8 cellular contexts compared by ENCODE assay signal in the genomic region with DNA sequence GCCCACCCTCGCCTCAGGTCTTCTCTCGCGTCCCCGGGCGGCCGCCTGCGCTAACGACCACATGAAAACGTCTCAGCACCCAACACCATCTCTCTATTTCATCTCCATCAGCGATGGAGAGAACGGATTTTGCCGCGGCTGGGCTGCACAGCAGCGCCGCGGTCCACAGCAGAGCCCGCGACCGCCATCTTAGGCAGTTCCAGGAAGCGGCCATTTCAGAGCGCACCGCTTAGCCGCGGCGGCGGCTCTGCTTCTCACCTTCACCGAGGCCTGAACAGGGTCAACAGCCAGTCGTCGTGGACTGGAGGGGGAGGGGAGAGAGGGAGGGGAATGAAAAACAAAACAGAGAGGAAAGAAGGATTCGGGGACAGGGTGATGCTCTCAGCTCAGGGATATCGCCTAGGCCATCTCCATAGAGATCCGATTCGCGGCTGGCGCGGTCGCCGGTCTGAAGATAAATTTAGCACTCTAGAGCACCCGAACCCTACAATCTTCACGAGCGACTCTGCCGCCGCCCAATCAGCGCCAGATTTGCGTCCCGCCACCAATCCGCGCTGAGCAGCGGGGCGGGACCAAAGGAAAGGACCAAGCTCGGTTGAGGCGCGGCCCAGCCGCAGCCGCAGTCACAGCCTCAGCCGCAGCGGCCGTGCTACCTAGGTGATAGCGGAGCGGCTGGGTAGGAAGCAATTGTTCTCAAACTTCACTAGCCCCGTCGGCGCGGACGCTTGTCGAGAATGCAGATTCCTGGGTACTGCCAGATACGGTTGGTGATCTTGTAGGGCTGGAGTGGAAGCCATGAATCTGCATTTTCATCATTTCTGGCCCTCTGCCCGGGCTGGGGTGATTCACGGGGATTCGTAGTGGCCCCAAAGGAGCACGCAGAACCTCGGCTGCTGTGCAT. TPM values are rescaled to one million over a fixed set of nuclear protein-coding genes. Genes with fewer than 3 reads are reported as not detected.
A peak's percentile ranks its signal among the peaks of the same experiment; 100 is the strongest.
DNase-seq lines count a peak whose midpoint lies in the region; ATAC-seq, FAIRE-seq and TF ChIP-seq lines count a peak whose summit lies in the region.

A gene (minus strand): TSS at position 450 of the 901 bp plus-strand sequence. CDS start 3,108 bp downstream, outside the sequence.

- peak; percentile 93 for ATAC-seq in GM21526 (IDR thresholded peaks at IDR 0.05; ENCODE audit: low FRiP score, unreplicated experiment)

- peak within 1 kb of the TSS; percentile 85 for H3K4me3 ChIP-seq in OCI-LY7 (ENCODE audit: low read depth, low read length, poor library complexity, severe bottlenecking)
- H3K4me3 ChIP-seq in endothelial cell of umbilical vein (replicated peaks in 1 of 3; ENCODE audit: insufficient read depth in 1 of 3, low read depth in 1 of 3, low read length in 3 of 3) = peak within 1 kb of the TSS; percentile 63 to 100 (median 94)

- H3K9me3 ChIP-seq in OCI-LY7 (ENCODE audit: low read length) (no peaks in the 10 kb centered on the region), endothelial cell of umbilical vein (replicated peaks; ENCODE audit: control insufficient read depth, insufficient read depth, low read length) (no peaks in the 10 kb centered on the region)

- H4K20me1 ChIP-seq in OCI-LY7 (ENCODE audit: insufficient read depth, low read length) = no peaks in the 10 kb centered on the region; the same call in 1 of the 2 replicates
- H4K20me1 ChIP-seq in endothelial cell of umbilical vein (replicated peaks; ENCODE audit: control insufficient read depth, extremely low read depth, insufficient read depth, low read length) = no peaks in the 10 kb centered on the region

- TF ChIP-seq CTCF in OCI-LY7 (conservative IDR thresholded peaks at IDR 0.05; ENCODE audit: low read length) = peak; percentile 42; the same call in 1 of the 2 replicates
- peak in 1 of 2 donors; percentile 4 for TF ChIP-seq CTCF in endothelial cell of umbilical vein (IDR thresholded peaks at IDR 0.05; ENCODE audit: extremely low read depth in 1 of 2, insufficient read depth in 1 of 2, low read depth in 1 of 2, low read length in 2 of 2)

- H3K36me3 ChIP-seq in OCI-LY7 (ENCODE audit: insufficient read depth, low read length) = peaks cover 35% of the 10 kb centered on the region
- H3K36me3 ChIP-seq in endothelial cell of umbilical vein (ENCODE audit: control insufficient read depth in 2 of 2, extremely low read depth in 1 of 2, insufficient read depth in 2 of 2, low read length in 2 of 2) = peaks cover 5 to 14% of the 10 kb centered on the region in 2 experiments

- DNase-seq in DMS 273 (lab: John Stamatoyannopoulos, UW; ENCODE audit: unreplicated experiment) = peak; percentile 98
- DNase-seq in HuH-7.5 (ENCODE audit: low spot score) = peak; percentile 63
- DNase-seq in OCI-LY7 (ENCODE audit: low spot score) = peak; percentile 97
- peak; percentile 90 for DNase-seq in activated T-cell treated with anti-CD3 and anti-CD28 coated beads for 1 hour (ENCODE audit: low read depth)
- DNase-seq in endothelial cell of umbilical vein (ENCODE audit: low read depth, low spot score) = peak; percentile 99
- peak; percentile 99 for DNase-seq in middle frontal gyrus (ENCODE audit: extremely low spot score, low spot score)
- DNase-seq in stimulated activated CD8-positive, alpha-beta memory T cell treated with anti-CD3 and anti-CD28 coated beads, Interleukin-2, amount 100 ng/mL, for 48 hours (ENCODE audit: low read depth in 2 of 2) = peak; percentile 92 to 93

- no peaks in the 10 kb centered on the region for H3K9me2 ChIP-seq in OCI-LY7 (ENCODE audit: insufficient read depth, low read length)

- H3K4me2 ChIP-seq in OCI-LY7 (ENCODE audit: low read length) (peak within 1 kb of the TSS; percentile 93), endothelial cell of umbilical vein (ENCODE audit: insufficient read depth, low read length) (peak within 1 kb of the TSS; percentile 98)

- CTCF ChIA-PET in OCI-LY7 (lab: Charles Lee; ENCODE audit: unreplicated experiment) = interaction anchor here (1.0 to 1.5 kb wide), 2 partner anchors 9 to 50 kb away, joined by 3 to 6 read pairs; a partner anchor contains a TSS
- CTCF ChIA-PET in endothelial cell of umbilical vein (lab: Charles Lee) = interaction anchor here (0.6 to 3.1 kb wide), 13 partner anchors 20 to 170 kb away, joined by 3 to 18 read pairs (median 8); a partner anchor contains a TSS

- H3K4me1 ChIP-seq in OCI-LY7 (ENCODE audit: insufficient read depth, low read length, poor library complexity, severe bottlenecking) = peaks cover 22% of the 10 kb centered on the region
- H3K4me1 ChIP-seq in endothelial cell of umbilical vein (ENCODE audit: control insufficient read depth, extremely low read depth, insufficient read depth, low read length) = peaks cover 8% of the 10 kb centered on the region

- FAIRE-seq in endothelial cell of umbilical vein (lab: Jason Lieb, UNC) = peak; percentile 59

- peak within 1 kb of the TSS; percentile 81 for H3K27ac ChIP-seq in OCI-LY7 (ENCODE audit: low read depth, low read length, poor library complexity, severe bottlenecking)
- H3K27ac ChIP-seq in endothelial cell of umbilical vein (ENCODE audit: insufficient read depth, low read depth, low read length) = peak within 1 kb of the TSS; percentile 80

- dilution Hi-C loops in endothelial cell of umbilical vein (cut with MboI; ENCODE audit: extremely low pct_ligation_motif_present, low sequenced_read_pairs) = no loop called here

- peaks cover 53% of the 10 kb centered on the region for H3K79me2 ChIP-seq in OCI-LY7 (ENCODE audit: insufficient read depth, low read depth, low read length)
- H3K79me2 ChIP-seq in endothelial cell of umbilical vein (ENCODE audit: control insufficient read depth, insufficient read depth, low read length) = peaks cover 43% of the 10 kb centered on the region

- peak within 1 kb of the TSS; percentile 85 for H2AFZ ChIP-seq in OCI-LY7 (ENCODE audit: low read length)
- H2AFZ ChIP-seq in endothelial cell of umbilical vein (ENCODE audit: low read depth, low read length) = peak within 1 kb of the TSS; percentile 46

- intact Hi-C loops in OCI-LY7 (cut with micrococcal nuclease; ENCODE audit: unreplicated experiment) = loop anchor here (1.0 to 10.0 kb wide), 4 partner anchors 50 to 984 kb away; a partner anchor contains a TSS
- intact Hi-C loops in endothelial cell of umbilical vein (cut with micrococcal nuclease) = loop anchor here (1.0 to 2.0 kb wide), 5 partner anchors 21 to 167 kb away; no protein-coding TSS in a partner anchor

- H3K9me1 ChIP-seq in endothelial cell of umbilical vein (replicated peaks; ENCODE audit: control insufficient read depth, extremely low read depth, insufficient read depth, low read length) = no peaks in the 10 kb centered on the region

- no TSS peak for BruUV-seq in OCI-LY7 (replicated peaks; lab: Mats Ljungman, UMichigan)
- TSS peak; percentile 51 for BruUV-seq in endothelial cell of umbilical vein (replicated peaks; lab: Mats Ljungman, UMichigan)

- H3K9ac ChIP-seq in endothelial cell of umbilical vein (replicated peaks; ENCODE audit: extremely low read depth, insufficient read depth, low read length) = peak within 1 kb of the TSS; percentile 92

- H3K27me3 ChIP-seq in endothelial cell of umbilical vein (ENCODE audit: control insufficient read depth in 2 of 2, insufficient read depth in 2 of 2, low read length in 2 of 2) = no peaks in the 10 kb centered on the region

- peak; percentile 96 for TF ChIP-seq POLR2A in endothelial cell of umbilical vein (IDR thresholded peaks at IDR 0.05; ENCODE audit: low read depth, low read length)

- POLR2A ChIA-PET in OCI-LY7 (lab: Charles Lee) (interaction anchor here (0.6 to 5.7 kb wide), 15 partner anchors 13 to 401 kb away, joined by 3 to 63 read pairs (median 3); a partner anchor contains a TSS), endothelial cell of umbilical vein (lab: Charles Lee) (interaction anchor here (0.9 to 3.3 kb wide), 7 partner anchors 9 to 199 kb away, joined by 3 to 90 read pairs (median 5); a partner anchor contains a TSS)

TF ChIP-seq in endothelial cell of umbilical vein, 7 proteins besides CTCF, POLR2A, EP300 and RAD21:
- TF ChIP-seq JUN (IDR thresholded peaks at IDR 0.05; ENCODE audit: borderline replicate concordance, insufficient read depth, insufficient read length, low read depth) (no peak), MYC (IDR thresholded peaks at IDR 0.05; ENCODE audit: low read depth, low read length) (no peak), EZH2 (IDR thresholded peaks at IDR 0.05; ENCODE audit: borderline replicate concordance, low read depth, low read length, severe bottlenecking) (no peak), POLR2AphosphoS5 (IDR thresholded peaks at IDR 0.05; ENCODE audit: insufficient read depth, low read depth, low read length) (peak; percentile 84), GATA2 (IDR thresholded peaks at IDR 0.05; ENCODE audit: insufficient read depth, insufficient read length, low read depth, low read length) (peak; percentile 55), FOS (IDR thresholded peaks at IDR 0.05; ENCODE audit: borderline replicate concordance, insufficient read depth, low read length) (peak; percentile 60)
- TF ChIP-seq, protein P1, sequence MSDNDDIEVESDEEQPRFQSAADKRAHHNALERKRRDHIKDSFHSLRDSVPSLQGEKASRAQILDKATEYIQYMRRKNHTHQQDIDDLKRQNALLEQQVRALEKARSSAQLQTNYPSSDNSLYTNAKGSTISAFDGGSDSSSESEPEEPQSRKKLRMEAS (IDR thresholded peaks at IDR 0.05; ENCODE audit: insufficient read depth, insufficient read length) = no peak
TF ChIP-seq in endothelial cell of umbilical vein: peak in this region for 3.

RNA-seq across cellular contexts. Expression of the gene that starts here (rescaled TPM):
- total RNA-seq in OCI-LY7 (2014; rRNA removed; shearing (Covaris generic)) = 37.6 and 42.1 TPM in 2 replicates
- 71.9 and 86.6 TPM in 2 replicates for total RNA-seq in OCI-LY7 (2022)
- 35.7 and 41.2 TPM in 2 replicates for total RNA-seq in endothelial cell of umbilical vein
- 59.4 and 73.9 TPM in 2 replicates for polyA plus RNA-seq in endothelial cell of umbilical vein
- 44.3 and 46.4 TPM in 2 replicates for polyA plus RNA-seq in endothelial cell of umbilical vein (2011; cell fraction: cytosol; rRNA removed)
- 82.4 and 83.0 TPM in 2 replicates for polyA plus RNA-seq in endothelial cell of umbilical vein (2011; cell fraction: nucleus; rRNA removed)
- 26.2 and 33.8 TPM in 2 replicates for polyA plus RNA-seq in endothelial cell of umbilical vein (2012)
- 280 and 304 TPM in 2 replicates for polyA minus RNA-seq in endothelial cell of umbilical vein
- polyA minus RNA-seq in endothelial cell of umbilical vein (2011; cell fraction: cytosol; rRNA and poly(A)+ RNA removed) = 28.3 TPM
- polyA minus RNA-seq in endothelial cell of umbilical vein (2011; cell fraction: nucleus; rRNA and poly(A)+ RNA removed) = 86.6 and 118 TPM in 2 replicates

Comparison
In these comparisons a context has a peak if more than half of its experiments do, and no peak if none do; other contexts are left out.
1. Peak in every context shown above with its lines: DNase-seq, ATAC-seq, H3K4me3 ChIP-seq and H3K27ac ChIP-seq.